ENCODE assay signal across 24 cellular contexts in genomic region chr4:23485793-23486192, GRCh38.
DNase-seq lines count a peak whose midpoint lies in the region; ATAC-seq, FAIRE-seq and TF ChIP-seq lines count a peak whose summit lies in the region.
"Had no signal": no experiment of that assay in that cellular context is flagged by ENCODE, and none has a peak within 500 bp of the region (broad histone marks: within the 10 kb centered on the region; RNA-seq: fewer than 3 reads in every experiment).

No MANE protein-coding gene starts in this region.

- no peak overlapping the region for H3K27ac ChIP-seq in astrocyte (ENCODE audit: low read depth, low read length)
- H3K27ac ChIP-seq: 22Rv1, RWPE1, SJCRH30 had no signal

- H3K27ac Mint-ChIP-seq in astrocyte (ENCODE audit: unreplicated experiment): no peak overlapping the region
- H3K27ac Mint-ChIP-seq: CD4-positive, CD25-positive, alpha-beta regulatory T cell; GM23338 had no signal

- FAIRE-seq in astrocyte (lab: Jason Lieb, UNC): no peak
- FAIRE-seq: GM12878, GM19239 had no signal

- H3K79me2 ChIP-seq in astrocyte (ENCODE audit: insufficient read depth, low read length): no peaks in the 10 kb centered on the region

- no peaks in the 10 kb centered on the region for H3K36me3 Mint-ChIP-seq in astrocyte (ENCODE audit: low read depth, unreplicated experiment)
- H3K36me3 Mint-ChIP-seq: CD4-positive, CD25-positive, alpha-beta regulatory T cell had no signal

- peak; percentile 0 for DNase-seq in DMS 273 (lab: John Stamatoyannopoulos, UW; ENCODE audit: unreplicated experiment)
- no peak for DNase-seq in DMS 273 treated with DMSO at 0.1 percent for 48 hours (lab: John Stamatoyannopoulos, UW)
- DNase-seq in LHCN-M2 (ENCODE audit: low read depth): peak; percentile 1
- peak; percentile 40 for DNase-seq in astrocyte (ENCODE audit: low read depth)
- no peak for DNase-seq in left ventricle myocardium superior
- no peak for DNase-seq in activated effector memory CD4-positive, alpha-beta T cell treated with anti-CD3 and anti-CD28 coated beads, Interleukin-2, amount 50 U/mL, for 16 hours
- no peak for DNase-seq in activated effector memory CD4-positive, alpha-beta T cell treated with Interleukin-2 at 50 U/mL for 16 hours
- DNase-seq: BE2C; CD4-positive, CD25-positive, alpha-beta regulatory T cell; COR-L47; DMS153; GF-D8; NCI-H1436; NCI-H2171 treated with DMSO at 0.1 percent for 48 hours; NCI-H446 treated with DMSO at 0.1 percent for 48 hours; NCI-H69; SJCRH30 had no signal

- no peaks in the 10 kb centered on the region for H4K20me1 ChIP-seq in astrocyte (ENCODE audit: insufficient read depth, low read length)

- no peak for TF ChIP-seq CTCF in astrocyte (IDR thresholded peaks at IDR 0.05; ENCODE audit: insufficient read depth, low read depth, low read length)

- no peak overlapping the region for H3K4me3 ChIP-seq in astrocyte (ENCODE audit: insufficient read depth, low read depth, low read length)
- H3K4me3 ChIP-seq: GM12878, GM23338, SJCRH30 had no signal

- no peaks in the 10 kb centered on the region for H3K36me3 ChIP-seq in astrocyte (ENCODE audit: insufficient read depth, low read length)
- H3K36me3 ChIP-seq: BE2C, SJCRH30 had no signal

- H3K27me3 ChIP-seq in astrocyte (ENCODE audit: insufficient read depth, low read length): no peaks in the 10 kb centered on the region
- H3K27me3 ChIP-seq: BE2C, SJCRH30 had no signal

- ATAC-seq in left ventricle myocardium superior: peak; percentile 45
- no peak for ATAC-seq in GM21515 (IDR thresholded peaks at IDR 0.05; ENCODE audit: unreplicated experiment)
- ATAC-seq: GM12878, GM23338, HCT116 had no signal

- no peak overlapping the region for H3K9ac ChIP-seq in astrocyte (ENCODE audit: low read length)

- no peak overlapping the region for H3K4me3 Mint-ChIP-seq in astrocyte (ENCODE audit: unreplicated experiment)
- H3K4me3 Mint-ChIP-seq: CD4-positive, CD25-positive, alpha-beta regulatory T cell; GM23338 had no signal

- no peaks in the 10 kb centered on the region for H3K4me1 ChIP-seq in astrocyte (ENCODE audit: insufficient read depth, low read length)
- H3K4me1 ChIP-seq: BE2C, SJCRH30 had no signal

- H3K4me1 Mint-ChIP-seq in astrocyte (ENCODE audit: low read depth, unreplicated experiment): peaks cover 2% of the 10 kb centered on the region
- H3K4me1 Mint-ChIP-seq: CD4-positive, CD25-positive, alpha-beta regulatory T cell; GM23338 had no signal

- no peaks in the 10 kb centered on the region for H3K27me3 Mint-ChIP-seq in astrocyte (ENCODE audit: low read depth, unreplicated experiment)
- H3K27me3 Mint-ChIP-seq: CD4-positive, CD25-positive, alpha-beta regulatory T cell had no signal

- no peak overlapping the region for H2AFZ ChIP-seq in astrocyte (ENCODE audit: low read depth, low read length)

- H3K9me3 Mint-ChIP-seq in astrocyte (ENCODE audit: unreplicated experiment): no peaks in the 10 kb centered on the region
- H3K9me3 Mint-ChIP-seq: GM23338 had no signal

- no peaks in the 10 kb centered on the region for H3K9me3 ChIP-seq in astrocyte (ENCODE audit: insufficient read depth, low read depth, low read length)
- H3K9me3 ChIP-seq: BE2C, SJCRH30 had no signal

- intact Hi-C loops in left ventricle myocardium superior (cut with micrococcal nuclease): no loop called here

- no peak overlapping the region for H3K4me2 ChIP-seq in astrocyte (ENCODE audit: low read length)
- H3K4me2 ChIP-seq: GM23338 had no signal

Comparison
In these comparisons a context has a peak if more than half of its experiments do, and no peak if none do; other contexts are left out.
1. DNase-seq: peak in DMS 273 (single experiment), LHCN-M2 (single experiment) and astrocyte (single experiment); none in DMS 273 treated with DMSO at 0.1 percent for 48 hours (single experiment), left ventricle myocardium superior (single experiment), activated effector memory CD4-positive, alpha-beta T cell treated with anti-CD3 and anti-CD28 coated beads, Interleukin-2, amount 50 U/mL, for 16 hours (single experiment) and activated effector memory CD4-positive, alpha-beta T cell treated with Interleukin-2 at 50 U/mL for 16 hours (single experiment).